In the genomic region with DNA sequence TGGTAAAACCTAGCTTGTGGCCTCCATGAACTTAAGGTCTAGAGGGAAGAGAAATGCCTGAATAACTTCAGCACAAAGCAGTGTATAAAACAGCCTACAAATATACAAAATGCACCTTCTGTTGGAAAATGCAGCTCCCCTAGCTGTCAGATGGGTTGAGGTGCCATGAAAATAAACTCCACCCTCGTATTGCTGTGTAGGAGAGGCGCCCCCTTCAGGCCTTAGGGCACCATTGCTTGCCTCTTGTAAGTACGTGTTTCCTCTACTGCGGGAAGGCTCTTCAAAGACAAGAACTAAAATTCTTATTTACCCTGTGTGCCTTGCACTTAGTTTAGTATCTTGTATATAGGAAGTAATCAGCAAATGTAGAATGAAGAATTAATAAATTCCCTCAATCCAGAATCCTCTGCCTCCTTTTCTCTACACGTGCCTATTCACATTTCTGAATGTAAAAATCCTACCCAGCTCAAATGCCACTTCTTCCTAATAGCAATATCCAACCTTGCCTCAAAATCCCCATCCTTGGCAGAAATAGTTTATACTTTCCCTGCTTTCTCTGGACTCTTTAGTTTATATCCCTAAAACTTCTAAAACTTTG, we compare ENCODE assay signal across 8 cellular contexts.
A peak's percentile ranks its signal among the peaks of the same experiment; 100 is the strongest.
DNase-seq lines count a peak whose midpoint lies in the region; ATAC-seq and TF ChIP-seq lines count a peak whose summit lies in the region.

No MANE protein-coding gene starts in this region.

- H3F3A ChIP-seq in GM23338 (replicated peaks; ENCODE audit: low read depth), result no peaks in the 10 kb centered on the region

- no peak overlapping the region for H3K27ac Mint-ChIP-seq in activated T-cell treated with anti-CD3 and anti-CD28 coated beads, Interleukin-2, amount 50 U/mL, for 72 hours
- no peak overlapping the region for H3K27ac Mint-ChIP-seq in GM23338
- no peak overlapping the region for H3K27ac Mint-ChIP-seq in T-helper 2 cell treated with Interferon-gamma antibody and Interleukin-4, amounts not matched to agents 5 μg/mL and 100 μg/mL, for 36 hours
- no peak overlapping the region for H3K27ac Mint-ChIP-seq in activated T-helper 2 cell treated with anti-CD3 and anti-CD28 coated beads, Interferon-gamma antibody, Interleukin-2, Interleukin-4, amounts not matched to agents 10 μg/mL and 5 μg/mL and 100 μg/mL, durations not matched to agents 14 hours and 24 hours and 36 hours

- H3K9me3 ChIP-seq in right cardiac atrium (ENCODE audit: control insufficient read depth, low read length), result no peaks in the 10 kb centered on the region

- H3K9me2 ChIP-seq in GM23338 (ENCODE audit: insufficient read depth), result no peaks in the 10 kb centered on the region

- H3K9me3 Mint-ChIP-seq in activated T-cell treated with anti-CD3 and anti-CD28 coated beads, Interleukin-2, amount 50 U/mL, for 72 hours, result no peaks in the 10 kb centered on the region
- no peaks in the 10 kb centered on the region for H3K9me3 Mint-ChIP-seq in activated T-cell treated with anti-CD3 and anti-CD28 coated beads, Interleukin-2, amount 50 U/mL, for 4 hours
- no peaks in the 10 kb centered on the region for H3K9me3 Mint-ChIP-seq in GM23338
- H3K9me3 Mint-ChIP-seq in T-helper 2 cell treated with Interferon-gamma antibody and Interleukin-4, amounts not matched to agents 5 μg/mL and 100 μg/mL, for 36 hours, result no peaks in the 10 kb centered on the region
- no peaks in the 10 kb centered on the region for H3K9me3 Mint-ChIP-seq in activated T-helper 2 cell treated with anti-CD3 and anti-CD28 coated beads, Interferon-gamma antibody, Interleukin-2, Interleukin-4, amounts not matched to agents 10 μg/mL and 5 μg/mL and 100 μg/mL, durations not matched to agents 14 hours and 24 hours and 36 hours

- WGBS in right cardiac atrium, result 39% methylated on average over 5 of the region's 5 CpGs

- H3K4me3 Mint-ChIP-seq in activated T-cell treated with anti-CD3 and anti-CD28 coated beads, Interleukin-2, amount 50 U/mL, for 72 hours, result no peak overlapping the region
- no peak overlapping the region for H3K4me3 Mint-ChIP-seq in activated T-cell treated with anti-CD3 and anti-CD28 coated beads, Interleukin-2, amount 50 U/mL, for 4 hours
- no peak overlapping the region for H3K4me3 Mint-ChIP-seq in GM23338
- H3K4me3 Mint-ChIP-seq in T-helper 2 cell treated with Interferon-gamma antibody and Interleukin-4, amounts not matched to agents 5 μg/mL and 100 μg/mL, for 36 hours, result no peak overlapping the region
- H3K4me3 Mint-ChIP-seq in activated T-helper 2 cell treated with anti-CD3 and anti-CD28 coated beads, Interferon-gamma antibody, Interleukin-2, Interleukin-4, amounts not matched to agents 10 μg/mL and 5 μg/mL and 100 μg/mL, durations not matched to agents 14 hours and 24 hours and 36 hours (ENCODE audit: low read depth), result no peak overlapping the region

- no peaks in the 10 kb centered on the region for H3K36me3 ChIP-seq in GM23338 (ENCODE audit: insufficient read depth)

- no peaks in the 10 kb centered on the region for H3K27me3 Mint-ChIP-seq in activated T-cell treated with anti-CD3 and anti-CD28 coated beads, Interleukin-2, amount 50 U/mL, for 72 hours (ENCODE audit: low read depth)
- no peaks in the 10 kb centered on the region for H3K27me3 Mint-ChIP-seq in activated T-cell treated with anti-CD3 and anti-CD28 coated beads, Interleukin-2, amount 50 U/mL, for 4 hours (ENCODE audit: low read depth)
- H3K27me3 Mint-ChIP-seq in GM23338 (ENCODE audit: insufficient read depth, low read depth, poor library complexity), result no peaks in the 10 kb centered on the region
- peaks cover 2% of the 10 kb centered on the region for H3K27me3 Mint-ChIP-seq in T-helper 2 cell treated with Interferon-gamma antibody and Interleukin-4, amounts not matched to agents 5 μg/mL and 100 μg/mL, for 36 hours (ENCODE audit: low read depth)
- H3K27me3 Mint-ChIP-seq in activated T-helper 2 cell treated with anti-CD3 and anti-CD28 coated beads, Interferon-gamma antibody, Interleukin-2, Interleukin-4, amounts not matched to agents 10 μg/mL and 5 μg/mL and 100 μg/mL, durations not matched to agents 14 hours and 24 hours and 36 hours (ENCODE audit: low read depth), result no peaks in the 10 kb centered on the region

- peak; percentile 4 to 12 for DNase-seq in activated T-cell treated with anti-CD3 and anti-CD28 coated beads, Interleukin-2, amount 50 U/mL, for 72 hours
- no peak for DNase-seq in activated T-cell treated with anti-CD3 and anti-CD28 coated beads, Interleukin-2, amount 50 U/mL, for 4 hours
- DNase-seq in GM23338 (ENCODE audit: low spot score) (peak; percentile 95), LoVo (ENCODE audit: low spot score) (peak; percentile 14), right cardiac atrium (peak in 2 of 3 donors; percentile 15 to 49), stromal cell of bone marrow (ENCODE audit: low read depth) (peak; percentile 4)
- DNase-seq in T-helper 2 cell treated with Interferon-gamma antibody and Interleukin-4, amounts not matched to agents 5 μg/mL and 100 μg/mL, for 36 hours (ENCODE audit: low spot score), result peak; percentile 4
- DNase-seq in activated T-helper 2 cell treated with anti-CD3 and anti-CD28 coated beads, Interferon-gamma antibody, Interleukin-2, Interleukin-4, amounts not matched to agents 10 μg/mL and 5 μg/mL and 100 μg/mL, durations not matched to agents 14 hours and 24 hours and 36 hours (ENCODE audit: low spot score), result no peak

- H3K36me3 Mint-ChIP-seq in activated T-cell treated with anti-CD3 and anti-CD28 coated beads, Interleukin-2, amount 50 U/mL, for 72 hours (ENCODE audit: insufficient read depth in 2 of 2), result no peaks in the 10 kb centered on the region
- no peaks in the 10 kb centered on the region for H3K36me3 Mint-ChIP-seq in activated T-cell treated with anti-CD3 and anti-CD28 coated beads, Interleukin-2, amount 50 U/mL, for 4 hours (ENCODE audit: insufficient read depth)
- H3K36me3 Mint-ChIP-seq in GM23338 (ENCODE audit: low read depth), result no peaks in the 10 kb centered on the region
- no peaks in the 10 kb centered on the region for H3K36me3 Mint-ChIP-seq in T-helper 2 cell treated with Interferon-gamma antibody and Interleukin-4, amounts not matched to agents 5 μg/mL and 100 μg/mL, for 36 hours (ENCODE audit: low read depth)
- H3K36me3 Mint-ChIP-seq in activated T-helper 2 cell treated with anti-CD3 and anti-CD28 coated beads, Interferon-gamma antibody, Interleukin-2, Interleukin-4, amounts not matched to agents 10 μg/mL and 5 μg/mL and 100 μg/mL, durations not matched to agents 14 hours and 24 hours and 36 hours (ENCODE audit: low read depth), result no peaks in the 10 kb centered on the region

- H3K4me1 Mint-ChIP-seq in activated T-cell treated with anti-CD3 and anti-CD28 coated beads, Interleukin-2, amount 50 U/mL, for 72 hours (ENCODE audit: low read depth), result no peaks in the 10 kb centered on the region
- no peaks in the 10 kb centered on the region for H3K4me1 Mint-ChIP-seq in activated T-cell treated with anti-CD3 and anti-CD28 coated beads, Interleukin-2, amount 50 U/mL, for 4 hours (ENCODE audit: low read depth)
- no peaks in the 10 kb centered on the region for H3K4me1 Mint-ChIP-seq in GM23338
- no peaks in the 10 kb centered on the region for H3K4me1 Mint-ChIP-seq in T-helper 2 cell treated with Interferon-gamma antibody and Interleukin-4, amounts not matched to agents 5 μg/mL and 100 μg/mL, for 36 hours (ENCODE audit: low read depth)
- no peaks in the 10 kb centered on the region for H3K4me1 Mint-ChIP-seq in activated T-helper 2 cell treated with anti-CD3 and anti-CD28 coated beads, Interferon-gamma antibody, Interleukin-2, Interleukin-4, amounts not matched to agents 10 μg/mL and 5 μg/mL and 100 μg/mL, durations not matched to agents 14 hours and 24 hours and 36 hours (ENCODE audit: low read depth)

- no peak overlapping the region for H2AFZ ChIP-seq in GM23338

- H3K79me2 ChIP-seq in GM23338 (replicated peaks; ENCODE audit: insufficient read depth), result no peaks in the 10 kb centered on the region

- ATAC-seq in activated T-cell treated with anti-CD3 and anti-CD28 coated beads, Interleukin-2, amount 50 U/mL, for 72 hours (replicated peaks in 1 of 2), result no peak
- no peak for ATAC-seq in activated T-cell treated with anti-CD3 and anti-CD28 coated beads, Interleukin-2, amount 50 U/mL, for 4 hours
- ATAC-seq in GM23338, result peak; percentile 97
- no peak for ATAC-seq in right cardiac atrium

- H3K27me3 ChIP-seq in GM23338 (ENCODE audit: insufficient read depth) (no peaks in the 10 kb centered on the region), right cardiac atrium (ENCODE audit: control insufficient read depth, insufficient read depth) (no peaks in the 10 kb centered on the region)

- intact Hi-C loops in right cardiac atrium (cut with DNase I), result no loop called here
- intact Hi-C loops in activated T-helper 2 cell treated with anti-CD3 and anti-CD28 coated beads, Interferon-gamma antibody, Interleukin-2, Interleukin-4, amounts not matched to agents 10 μg/mL and 5 μg/mL and 100 μg/mL, durations not matched to agents 14 hours and 24 hours and 36 hours (cut with micrococcal nuclease), result loop anchor here (2.0 kb wide), 1 partner anchor 476 kb away; no protein-coding TSS in a partner anchor

- no peaks in the 10 kb centered on the region for H4K20me1 ChIP-seq in GM23338 (replicated peaks; ENCODE audit: insufficient read depth)

- H3K27ac ChIP-seq in GM23338 (ENCODE audit: low read depth), result no peak overlapping the region
- H3K27ac ChIP-seq in right cardiac atrium (ENCODE audit: low read length), result no peak overlapping the region

- peak; percentile 98 for TF ChIP-seq CTCF in GM23338 (conservative IDR thresholded peaks at IDR 0.05; ENCODE audit: low read depth in 2 of 2)

- no peaks in the 10 kb centered on the region for H3K4me1 ChIP-seq in GM23338 (ENCODE audit: insufficient read depth)
- no peaks in the 10 kb centered on the region for H3K4me1 ChIP-seq in right cardiac atrium (ENCODE audit: control insufficient read depth, insufficient read depth, low read length)

- H3K4me3 ChIP-seq in GM23338 (no peak overlapping the region), right cardiac atrium (ENCODE audit: low read length) (no peak overlapping the region)

- no peak overlapping the region for H3K4me2 ChIP-seq in GM23338

TF ChIP-seq in GM23338, 12 proteins besides CTCF, POLR2A, EP300 and RAD21:
- TF ChIP-seq EZH2phosphoT487 (IDR thresholded peaks at IDR 0.05; ENCODE audit: unreplicated experiment), result no peak
- TF ChIP-seq CREB1 (CRISPR knock-in tag; IDR thresholded peaks at IDR 0.05; ENCODE audit: low read depth), result peak; percentile 29; the same call in 1 of the 2 replicates

Comparison
In these comparisons a context has a peak if more than half of its experiments do, and no peak if none do; other contexts are left out.
1. DNase-seq: peak in activated T-cell treated with anti-CD3 and anti-CD28 coated beads, Interleukin-2, amount 50 U/mL, for 72 hours (2 of 2), GM23338 (single experiment), LoVo (single experiment), T-helper 2 cell treated with Interferon-gamma antibody and Interleukin-4, amounts not matched to agents 5 μg/mL and 100 μg/mL, for 36 hours (single experiment), right cardiac atrium (2 of 3) and stromal cell of bone marrow (single experiment); none in activated T-cell treated with anti-CD3 and anti-CD28 coated beads, Interleukin-2, amount 50 U/mL, for 4 hours (single experiment) and activated T-helper 2 cell treated with anti-CD3 and anti-CD28 coated beads, Interferon-gamma antibody, Interleukin-2, Interleukin-4, amounts not matched to agents 10 μg/mL and 5 μg/mL and 100 μg/mL, durations not matched to agents 14 hours and 24 hours and 36 hours (single experiment).